In the genomic region with DNA sequence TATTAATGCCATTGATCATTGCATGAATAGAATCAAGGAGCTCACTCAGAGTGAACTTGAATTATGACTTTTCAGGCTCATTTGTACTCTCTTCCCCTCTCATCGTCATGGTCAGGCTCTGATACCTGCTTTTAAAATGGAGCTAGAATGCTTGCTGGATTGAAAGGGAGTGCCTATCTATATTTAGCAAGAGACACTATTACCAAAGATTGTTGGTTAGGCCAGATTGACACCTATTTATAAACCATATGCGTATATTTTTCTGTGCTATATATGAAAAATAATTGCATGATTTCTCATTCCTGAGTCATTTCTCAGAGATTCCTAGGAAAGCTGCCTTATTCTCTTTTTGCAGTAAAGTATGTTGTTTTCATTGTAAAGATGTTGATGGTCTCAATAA, we compare ENCODE assay signal across 25 cellular contexts. TPM values are rescaled to one million over a fixed set of nuclear protein-coding genes. Genes with fewer than 3 reads are reported as not detected.
"Had no signal": no experiment of that assay in that cellular context is flagged by ENCODE, and none has a peak within 500 bp of the region (broad histone marks: within the 10 kb centered on the region; RNA-seq: fewer than 3 reads in every experiment).

No MANE protein-coding gene starts in this region.

- H3K9me3 Mint-ChIP-seq: activated naive CD4-positive, alpha-beta T cell treated with anti-CD3 and anti-CD28 coated beads, Interleukin-2, amount 50 U/mL, for 72 hours; activated T-helper 1 cell treated with anti-CD3 and anti-CD28 coated beads, Interleukin-12 subunit alpha, Interleukin-12 subunit beta, Interleukin-2, Interleukin-4 antibody, amounts not matched to agents 30 ng/mL and 10 ng/mL and 1 ng/mL, durations not matched to agents 14 hours and 24 hours and 36 hours; neural progenitor cell had no signal

- H3K4me2 ChIP-seq: neural progenitor cell had no signal

- H3K4me1 Mint-ChIP-seq: endodermal cell, neural progenitor cell had no signal

- ATAC-seq: activated naive CD4-positive, alpha-beta T cell treated with anti-CD3 and anti-CD28 coated beads, Interleukin-2, amount 50 U/mL, for 72 hours; left lung; naive thymus-derived CD4-positive, alpha-beta T cell; right lobe of liver; stimulated activated memory B cell treated with anti-CD40 and anti-IgM and Interleukin-4, amounts not matched to agents 10 μg/mL and 1 μg/mL and 100 μg/mL, for 72 hours; T-helper 17 cell had no signal

- H3K9me3 ChIP-seq: left lung, prostate gland, right lobe of liver had no signal

- H3K27ac ChIP-seq: dorsolateral prefrontal cortex, epithelial cell of prostate, left lung, neural progenitor cell, prostate gland, right lobe of liver, spleen, WERI-Rb-1 had no signal

- H2AFZ ChIP-seq: neural progenitor cell had no signal

- DNase-seq: activated CD4-positive, alpha-beta T cell treated with anti-CD3 and anti-CD28 coated beads for 1 hour; activated gamma-delta T cell treated with Interleukin-2 at 50 U/mL for 16 hours; amygdala; caudate nucleus; dorsolateral prefrontal cortex; endodermal cell; hypothalamus; kidney; left lung; naive thymus-derived CD4-positive, alpha-beta T cell; right lobe of liver; spleen; stimulated activated CD4-positive, alpha-beta T cell treated with anti-CD3 and anti-CD28 coated beads, Interleukin-4, amount 100 ng/mL, for 4 hours; T-helper 17 cell; WERI-Rb-1 had no signal

- H3K27me3 ChIP-seq: dorsolateral prefrontal cortex, left lung, neural progenitor cell, right lobe of liver, spleen had no signal

- H3K9ac ChIP-seq: neural progenitor cell had no signal

- H3K4me1 ChIP-seq: left lung, neural progenitor cell, right lobe of liver had no signal

- H3K4me3 Mint-ChIP-seq: activated T-helper 1 cell treated with anti-CD3 and anti-CD28 coated beads, Interleukin-12 subunit alpha, Interleukin-12 subunit beta, Interleukin-2, Interleukin-4 antibody, amounts not matched to agents 30 ng/mL and 10 ng/mL and 1 ng/mL, durations not matched to agents 14 hours and 24 hours and 36 hours; endodermal cell; memory B cell; naive thymus-derived CD4-positive, alpha-beta T cell; neural progenitor cell; stimulated activated memory B cell treated with anti-CD40 and anti-IgM and Interleukin-4, amounts not matched to agents 10 μg/mL and 1 μg/mL and 100 μg/mL, for 72 hours; T-helper 17 cell had no signal

- H3K27ac Mint-ChIP-seq: activated naive CD4-positive, alpha-beta T cell treated with anti-CD3 and anti-CD28 coated beads, Interleukin-2, amount 50 U/mL, for 72 hours; activated T-helper 1 cell treated with anti-CD3 and anti-CD28 coated beads, Interleukin-12 subunit alpha, Interleukin-12 subunit beta, Interleukin-2, Interleukin-4 antibody, amounts not matched to agents 30 ng/mL and 10 ng/mL and 1 ng/mL, durations not matched to agents 14 hours and 24 hours and 36 hours; endodermal cell; neural progenitor cell; stimulated activated memory B cell treated with anti-CD40 and anti-IgM and Interleukin-4, amounts not matched to agents 10 μg/mL and 1 μg/mL and 100 μg/mL, for 72 hours; T-helper 17 cell had no signal

- H3K27me3 Mint-ChIP-seq: memory B cell; naive thymus-derived CD4-positive, alpha-beta T cell; stimulated activated memory B cell treated with anti-CD40 and anti-IgM and Interleukin-4, amounts not matched to agents 10 μg/mL and 1 μg/mL and 100 μg/mL, for 72 hours; T-helper 17 cell had no signal

- H3K4me3 ChIP-seq: dorsolateral prefrontal cortex, left lung, neural progenitor cell, prostate gland, right lobe of liver, spleen had no signal

RNA-seq across cellular contexts. Expression of gene EPB42, which starts 26.0 kb away (rescaled TPM):
- total RNA-seq: activated CD8-positive, alpha-beta memory T cell treated with anti-CD3 and anti-CD28 coated beads for 36 hours; activated naive CD4-positive, alpha-beta T cell treated with anti-CD3 and anti-CD28 coated beads, Interleukin-2, amount 50 U/mL, for 72 hours; activated T-helper 1 cell treated with anti-CD3 and anti-CD28 coated beads, Interleukin-12 subunit alpha, Interleukin-12 subunit beta, Interleukin-2, Interleukin-4 antibody, amounts not matched to agents 30 ng/mL and 10 ng/mL and 1 ng/mL, durations not matched to agents 14 hours and 24 hours and 36 hours; endodermal cell; kidney; left lung; naive thymus-derived CD4-positive, alpha-beta T cell; osteocyte; T-helper 17 cell had no signal
- polyA plus RNA-seq: naive thymus-derived CD4-positive, alpha-beta T cell; urinary bladder had no signal
